19 cellular contexts compared by ENCODE assay signal in the genomic region with DNA sequence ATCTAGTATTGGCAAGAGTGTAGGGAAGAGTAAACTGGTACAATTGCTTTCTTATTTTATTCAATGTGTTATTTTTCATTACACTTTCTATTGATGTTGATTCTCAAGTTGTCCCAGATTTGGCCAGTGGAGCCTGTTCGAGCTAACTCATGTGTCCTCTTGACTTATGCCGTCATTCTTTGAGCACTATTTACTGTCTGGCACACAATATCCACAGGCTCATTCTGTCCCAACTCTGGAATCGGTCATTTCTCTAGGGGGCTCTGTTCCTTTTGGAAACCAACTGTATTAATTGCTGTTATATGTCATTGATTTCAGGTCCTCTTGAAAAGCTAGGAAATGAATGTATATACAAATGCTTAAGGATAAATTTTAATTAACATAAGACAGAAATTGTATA. TPM values are rescaled to one million over a fixed set of nuclear protein-coding genes. Genes with fewer than 3 reads are reported as not detected.
A peak's percentile ranks its signal among the peaks of the same experiment; 100 is the strongest.
DNase-seq lines count a peak whose midpoint lies in the region; ATAC-seq and TF ChIP-seq lines count a peak whose summit lies in the region.
"Had no signal": no experiment of that assay in that cellular context is flagged by ENCODE, and none has a peak within 500 bp of the region (broad histone marks: within the 10 kb centered on the region; RNA-seq: fewer than 3 reads in every experiment).

No MANE protein-coding gene starts in this region.

- H3K27ac Mint-ChIP-seq in natural killer cell = no peak overlapping the region

- peak overlapping the region; percentile 4 for H3K27ac ChIP-seq in left ventricle myocardium inferior (replicated peaks)
- H3K27ac ChIP-seq: RWPE1, SJSA1 had no signal

- no peaks in the 10 kb centered on the region for H3K36me3 Mint-ChIP-seq in natural killer cell
- H3K36me3 Mint-ChIP-seq: CD4-positive, alpha-beta memory T cell had no signal

- H3K4me3 Mint-ChIP-seq in natural killer cell = no peak overlapping the region
- H3K4me3 Mint-ChIP-seq: CD4-positive, alpha-beta memory T cell had no signal

- H3K9me3 Mint-ChIP-seq in natural killer cell = no peaks in the 10 kb centered on the region

- H3K4me1 ChIP-seq in left ventricle myocardium inferior = peaks cover 4% of the 10 kb centered on the region
- H3K4me1 ChIP-seq: BE2C, SJSA1 had no signal

- peak; percentile 3 for DNase-seq in DMS53 treated with DMSO at 0.1 percent for 48 hours (lab: John Stamatoyannopoulos, UW; ENCODE audit: unreplicated experiment)
- DNase-seq in SK-MEL-5 (ENCODE audit: low read depth, low spot score) = peak; percentile 14
- no peak for DNase-seq in left ventricle myocardium inferior
- DNase-seq in sciatic nerve (ENCODE audit: low spot score) = no peak
- DNase-seq in natural killer cell = no peak
- DNase-seq in RPMI8226 = no peak
- DNase-seq: BE2C; Calu3; CD4-positive, alpha-beta memory T cell; DMS79; HCEC 1CT; KBM-7; NCI-H1417 treated with DMSO at 0.1 percent for 48 hours; NCI-H2029; NCI-H510A; NCI-H774 had no signal

- intact Hi-C loops in left ventricle myocardium inferior (cut with micrococcal nuclease) (no loop called here), sciatic nerve (cut with DNase I) (loop anchor here (10.0 kb wide), 1 partner anchor 79 kb away; no protein-coding TSS in a partner anchor), natural killer cell (cut with micrococcal nuclease) (no loop called here)

- H3K4me3 ChIP-seq in left ventricle myocardium inferior = no peak overlapping the region
- H3K4me3 ChIP-seq: SJSA1 had no signal

- TF ChIP-seq CTCF in left ventricle myocardium inferior (IDR thresholded peaks at IDR 0.05; ENCODE audit: borderline replicate concordance) = no peak
- TF ChIP-seq CTCF in natural killer cell (IDR thresholded peaks at IDR 0.05) = no peak

- ATAC-seq in sciatic nerve (peak; percentile 78), natural killer cell (no peak), GM18873 (IDR thresholded peaks at IDR 0.05; ENCODE audit: low FRiP score, unreplicated experiment) (no peak)

- peaks cover 0 to 3% of the 10 kb centered on the region in 2 donors for H3K27me3 Mint-ChIP-seq in natural killer cell (ENCODE audit: low read depth in 2 of 2)

- no peaks in the 10 kb centered on the region for H3K27me3 ChIP-seq in left ventricle myocardium inferior (ENCODE audit: low read depth)
- H3K27me3 ChIP-seq: BE2C, SJSA1 had no signal

- no peaks in the 10 kb centered on the region for H3K4me1 Mint-ChIP-seq in natural killer cell

- H3K36me3 ChIP-seq in left ventricle myocardium inferior = no peaks in the 10 kb centered on the region
- H3K36me3 ChIP-seq: BE2C, SJSA1 had no signal

- in situ Hi-C loops in SK-MEL-5 (cut with HindIII; ENCODE audit: low pct_unique_long_range_greater_than_20kb, low sequenced_read_pairs) = no loop called here

- no peaks in the 10 kb centered on the region for H3K9me3 ChIP-seq in left ventricle myocardium inferior (replicated peaks)
- H3K9me3 ChIP-seq: BE2C, SJSA1 had no signal

RNA-seq across cellular contexts. Expression of gene SFPQ, which starts 22.4 kb away (rescaled TPM):
- 169 and 174 TPM in 2 replicates for total RNA-seq in SK-MEL-5 (2014; rRNA removed; shearing (Covaris generic))
- 165 and 185 TPM in 2 replicates for polyA plus RNA-seq in SK-MEL-5 (2015; cell fraction: cytosol; rRNA removed)
- polyA plus RNA-seq in SK-MEL-5 (2015; cell fraction: nucleus; rRNA removed) = 381 and 457 TPM in 2 replicates
- total RNA-seq in left ventricle myocardium inferior = 81.0 TPM
- total RNA-seq in sciatic nerve = 269 TPM
- total RNA-seq in natural killer cell = 100 to 1,000 TPM; 492 to 594 (median 558) TPM

RNA-seq across cellular contexts. Expression of gene ZMYM4, which starts 53.2 kb away (rescaled TPM):
- 25.3 and 29.2 TPM in 2 replicates for total RNA-seq in SK-MEL-5 (2014; rRNA removed; shearing (Covaris generic))
- polyA plus RNA-seq in SK-MEL-5 (2015; cell fraction: cytosol; rRNA removed) = 20.8 and 35.9 TPM in 2 replicates
- 23.8 and 43.1 TPM in 2 replicates for polyA plus RNA-seq in SK-MEL-5 (2015; cell fraction: nucleus; rRNA removed)
- total RNA-seq in left ventricle myocardium inferior (32.6 TPM), sciatic nerve (58.4 TPM), natural killer cell (10 to 100 TPM; 41.0 to 48.0 (median 45.8) TPM)

Comparison
In these comparisons a context has a peak if more than half of its experiments do, and no peak if none do; other contexts are left out.
1. DNase-seq: peak in DMS53 treated with DMSO at 0.1 percent for 48 hours (single experiment) and SK-MEL-5 (single experiment); none in left ventricle myocardium inferior (single experiment), sciatic nerve (single experiment), natural killer cell (single experiment) and RPMI8226 (single experiment).